In genomic region chr1:155320661-155321576, GRCh38 we compare ENCODE assay signal across 8 cellular contexts. TPM values are rescaled to one million over a fixed set of nuclear protein-coding genes. Genes with fewer than 3 reads are reported as not detected.
A peak's percentile ranks its signal among the peaks of the same experiment; 100 is the strongest.
DNase-seq lines count a peak whose midpoint lies in the region; ATAC-seq and TF ChIP-seq lines count a peak whose summit lies in the region.

Gene RUSC1 (plus strand): TSS chr1:155320894. CDS start chr1:155321774, 880 bp downstream.

- TF ChIP-seq CTCF in GM10266 (IDR thresholded peaks at IDR 0.05; ENCODE audit: control insufficient read depth, insufficient read depth, low read depth, missing control alignments): no peak

- ATAC-seq in esophagus mucosa (peak; percentile 18), GM21619 (IDR thresholded peaks at IDR 0.05; ENCODE audit: unreplicated experiment) (no peak)

- DNase-seq in GM10266 (ENCODE audit: extremely low spot score): peak; percentile 82
- DNase-seq in NCI-H82 treated with DMSO at 0.1 percent for 48 hours (lab: John Stamatoyannopoulos, UW; ENCODE audit: unreplicated experiment): peak; percentile 41
- peak; percentile 57 for DNase-seq in activated T-helper 1 cell treated with Interleukin-2 at 50 U/mL for 16 hours (ENCODE audit: low read depth)
- peak; percentile 78 for DNase-seq in mucosa of gallbladder (ENCODE audit: low spot score)
- peak; percentile 45 to 46 for DNase-seq in stimulated activated CD8-positive, alpha-beta memory T cell treated with anti-CD3 and anti-CD28 coated beads, Interleukin-4, amount 100 ng/mL, for 4 hours (ENCODE audit: low read depth in 2 of 2, low spot score in 1 of 2)
- DNase-seq in RKO (ENCODE audit: low spot score): no peak

RNA-seq across cellular contexts. Expression of gene RUSC1, which starts in this region (rescaled TPM):
- total RNA-seq in esophagus mucosa (40.7 TPM), mucosa of gallbladder (58.8 TPM)
